17 cellular contexts compared by ENCODE assay signal in the genomic region with DNA sequence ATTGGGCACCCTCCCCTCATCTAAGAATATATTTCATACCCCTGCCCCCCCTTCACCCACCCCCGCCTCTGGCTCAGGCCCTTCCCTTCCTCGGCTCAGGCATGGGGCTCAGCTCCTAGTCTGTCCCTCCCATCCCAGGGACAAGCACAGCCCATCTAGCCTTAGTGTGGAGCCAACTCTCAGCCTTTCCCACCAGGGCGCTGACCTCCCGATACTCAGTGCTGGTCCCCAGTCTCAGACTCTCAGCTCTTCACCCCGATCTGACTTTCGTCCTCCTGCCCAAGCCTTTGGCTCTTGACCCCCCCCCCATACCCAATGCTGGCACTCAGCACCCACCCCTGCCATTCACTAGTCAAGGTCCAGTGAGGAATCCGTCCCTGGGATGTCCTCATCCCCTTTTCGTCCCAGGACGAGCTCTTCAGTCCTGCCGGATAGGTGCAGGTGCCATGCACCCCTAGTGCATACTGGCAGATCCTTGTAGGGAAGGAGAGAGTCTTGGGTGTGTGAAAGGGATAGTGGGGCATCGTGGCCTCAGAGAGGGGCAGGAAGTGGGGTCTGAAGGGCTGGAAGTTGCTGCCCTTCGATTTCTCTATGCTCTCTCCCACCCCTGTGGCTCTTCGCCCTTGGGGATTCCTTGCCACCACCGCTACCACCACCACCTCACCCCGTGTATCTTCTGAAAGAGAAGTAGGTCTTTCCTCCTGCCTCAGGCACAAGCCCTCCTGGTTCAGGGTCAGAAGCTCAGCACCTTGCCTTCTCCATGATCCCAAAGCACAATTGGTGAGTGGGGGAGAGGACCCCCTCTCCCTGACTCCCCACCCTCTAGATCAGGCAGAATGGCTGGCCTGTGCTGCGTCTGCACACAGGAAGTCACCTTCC. TPM values are rescaled to one million over a fixed set of nuclear protein-coding genes. Genes with fewer than 3 reads are reported as not detected.
A peak's percentile ranks its signal among the peaks of the same experiment; 100 is the strongest.
DNase-seq lines count a peak whose midpoint lies in the region; ATAC-seq and TF ChIP-seq lines count a peak whose summit lies in the region.
"Had no signal": no experiment of that assay in that cellular context is flagged by ENCODE, and none has a peak within 500 bp of the region (broad histone marks: within the 10 kb centered on the region; RNA-seq: fewer than 3 reads in every experiment).

No MANE protein-coding gene starts in this region.

- no peaks in the 10 kb centered on the region for H3K36me3 Mint-ChIP-seq in CD8-positive, alpha-beta T cell
- no peaks in the 10 kb centered on the region for H3K36me3 Mint-ChIP-seq in activated naive CD8-positive, alpha-beta T cell treated with anti-CD3 and anti-CD28 coated beads, Interleukin-2, amount 50 U/mL, for 24 hours (ENCODE audit: low read depth)
- H3K36me3 Mint-ChIP-seq in nephron (ENCODE audit: low read depth): no peaks in the 10 kb centered on the region

- intact Hi-C loops in CD8-positive, alpha-beta T cell (cut with DNase I, micrococcal nuclease): loop anchor here in 1 of 2 experiments (5.0 to 10.0 kb wide), 3 partner anchors 296 to 1142 kb away; a partner anchor contains a TSS

- H3K4me1 ChIP-seq in CD8-positive, alpha-beta T cell (ENCODE audit: insufficient read depth, low read length): peaks cover 9% of the 10 kb centered on the region

- H3K4me1 Mint-ChIP-seq in CD8-positive, alpha-beta T cell (ENCODE audit: low read depth): peaks cover 10% of the 10 kb centered on the region
- peaks cover 10% of the 10 kb centered on the region for H3K4me1 Mint-ChIP-seq in activated naive CD8-positive, alpha-beta T cell treated with anti-CD3 and anti-CD28 coated beads, Interleukin-2, amount 50 U/mL, for 24 hours
- H3K4me1 Mint-ChIP-seq in nephron: no peaks in the 10 kb centered on the region

- H3K27me3 ChIP-seq in CD8-positive, alpha-beta T cell (ENCODE audit: insufficient read depth, low read length): peaks cover 20% of the 10 kb centered on the region
- H3K27me3 ChIP-seq: thyroid gland had no signal

- H3K27ac Mint-ChIP-seq in CD8-positive, alpha-beta T cell: no peak overlapping the region
- H3K27ac Mint-ChIP-seq in activated naive CD8-positive, alpha-beta T cell treated with anti-CD3 and anti-CD28 coated beads, Interleukin-2, amount 50 U/mL, for 24 hours: no peak overlapping the region
- no peak overlapping the region for H3K27ac Mint-ChIP-seq in nephron

- no peak for TF ChIP-seq CTCF in CD8-positive, alpha-beta T cell (IDR thresholded peaks at IDR 0.05)
- TF ChIP-seq CTCF in nephron (IDR thresholded peaks at IDR 0.05; ENCODE audit: unreplicated experiment in 3 of 3): no peak

- no peak for ATAC-seq in CD8-positive, alpha-beta T cell
- ATAC-seq in activated naive CD8-positive, alpha-beta T cell treated with anti-CD3 and anti-CD28 coated beads, Interleukin-2, amount 50 U/mL, for 24 hours: no peak
- ATAC-seq in HG03135 (IDR thresholded peaks at IDR 0.05; ENCODE audit: unreplicated experiment) (no peak), GM19452 (IDR thresholded peaks at IDR 0.05; ENCODE audit: unreplicated experiment) (no peak), GM18870 (IDR thresholded peaks at IDR 0.05; ENCODE audit: unreplicated experiment) (no peak)
- ATAC-seq: heart right ventricle, left colon had no signal

- H3K9me3 ChIP-seq in CD8-positive, alpha-beta T cell (ENCODE audit: low read length): no peaks in the 10 kb centered on the region
- H3K9me3 ChIP-seq: heart right ventricle, neutrophil, SJSA1, thyroid gland had no signal

- peaks cover 37% of the 10 kb centered on the region for H3K27me3 Mint-ChIP-seq in CD8-positive, alpha-beta T cell (ENCODE audit: low read depth)
- H3K27me3 Mint-ChIP-seq in activated naive CD8-positive, alpha-beta T cell treated with anti-CD3 and anti-CD28 coated beads, Interleukin-2, amount 50 U/mL, for 24 hours: peaks cover 40% of the 10 kb centered on the region
- peaks cover 76% of the 10 kb centered on the region for H3K27me3 Mint-ChIP-seq in nephron (ENCODE audit: low read depth)

- H3K4me3 ChIP-seq in CD8-positive, alpha-beta T cell (ENCODE audit: low read depth, low read length): no peak overlapping the region
- H3K4me3 ChIP-seq: SJSA1 had no signal

- no peaks in the 10 kb centered on the region for H3K36me3 ChIP-seq in CD8-positive, alpha-beta T cell (ENCODE audit: insufficient read depth, low read length)
- H3K36me3 ChIP-seq: heart right ventricle, neutrophil, SJSA1, thyroid gland had no signal

- no peak overlapping the region for H3K27ac ChIP-seq in CD8-positive, alpha-beta T cell (ENCODE audit: low read depth, low read length)
- H3K27ac ChIP-seq: 22Rv1, epithelial cell of prostate, heart right ventricle, neutrophil, SJSA1, thyroid gland had no signal

- DNase-seq in DMS53 (lab: John Stamatoyannopoulos, UW) (peak; percentile 50), DMS53 treated with DMSO at 0.1 percent for 48 hours (lab: John Stamatoyannopoulos, UW; ENCODE audit: unreplicated experiment) (no peak)
- peak in 1 of 7 experiments; percentile 45 for DNase-seq in CD8-positive, alpha-beta T cell
- no peak for DNase-seq in activated naive CD8-positive, alpha-beta T cell treated with anti-CD3 and anti-CD28 coated beads, Interleukin-2, amount 50 U/mL, for 24 hours
- DNase-seq: activated naive CD4-positive, alpha-beta T cell treated with Interleukin-2 at 50 U/mL for 16 hours; cerebellar nuclear complex; heart right ventricle; thyroid gland had no signal

- H3K4me3 Mint-ChIP-seq in CD8-positive, alpha-beta T cell: peak overlapping the region; percentile 78
- peak overlapping the region; percentile 70 for H3K4me3 Mint-ChIP-seq in activated naive CD8-positive, alpha-beta T cell treated with anti-CD3 and anti-CD28 coated beads, Interleukin-2, amount 50 U/mL, for 24 hours
- peak overlapping the region; percentile 77 to 85 (median 83) for H3K4me3 Mint-ChIP-seq in nephron

- POLR2A ChIA-PET in CD8-positive, alpha-beta T cell (lab: Charles Lee): interaction anchor here (2.4 to 2.6 kb wide), 2 partner anchors 33 to 102 kb away, joined by 11 to 14 read pairs; no protein-coding TSS in a partner anchor

- no peaks in the 10 kb centered on the region for H3K9me3 Mint-ChIP-seq in CD8-positive, alpha-beta T cell
- H3K9me3 Mint-ChIP-seq in activated naive CD8-positive, alpha-beta T cell treated with anti-CD3 and anti-CD28 coated beads, Interleukin-2, amount 50 U/mL, for 24 hours: no peaks in the 10 kb centered on the region
- H3K9me3 Mint-ChIP-seq in nephron: no peaks in the 10 kb centered on the region

- CTCF ChIA-PET in CD8-positive, alpha-beta T cell (lab: Charles Lee): interaction anchor here (0.8 to 18.0 kb wide), 18 partner anchors 8 to 313 kb away, joined by 3 to 625 read pairs (median 8); a partner anchor contains a TSS

RNA-seq across cellular contexts. Expression of a gene that starts 2.4 kb away (rescaled TPM):
- total RNA-seq in CD8-positive, alpha-beta T cell: under 1 TPM; 0.31 to 0.43 TPM
- total RNA-seq: SJSA1 had no signal
